In the genomic region with DNA sequence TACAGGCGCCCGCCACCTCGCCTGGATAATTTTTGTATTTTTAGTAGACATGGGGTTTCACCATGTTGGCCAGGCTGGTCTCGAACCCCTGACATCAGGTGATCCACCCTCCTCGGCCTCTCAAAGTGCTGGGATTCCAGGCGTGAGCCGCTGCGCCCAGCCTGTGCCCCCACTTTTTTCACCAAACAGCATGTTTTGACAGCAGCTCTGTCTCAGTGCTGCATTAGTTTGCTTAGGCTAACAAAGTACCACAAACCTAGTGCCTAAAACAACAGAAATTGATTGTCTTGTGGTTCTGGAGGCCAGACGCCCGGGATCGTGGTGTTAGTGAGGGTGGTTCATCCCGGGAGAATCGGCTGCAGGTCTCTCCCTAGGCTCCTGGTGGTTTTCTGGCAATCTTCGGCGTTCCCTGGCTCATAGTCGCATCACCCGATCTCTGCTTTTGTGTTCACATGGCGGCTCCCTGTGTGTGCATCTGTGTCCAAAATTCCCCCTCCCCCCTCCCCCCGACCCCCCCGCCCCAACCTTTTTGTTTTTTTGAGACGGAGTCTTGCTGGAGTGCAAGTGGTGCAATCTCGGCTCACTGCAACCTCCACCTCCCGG, we compare ENCODE assay signal across 18 cellular contexts. TPM values are rescaled to one million over a fixed set of nuclear protein-coding genes. Genes with fewer than 3 reads are reported as not detected.
"Had no signal": no experiment of that assay in that cellular context is flagged by ENCODE, and none has a peak within 500 bp of the region (broad histone marks: within the 10 kb centered on the region; RNA-seq: fewer than 3 reads in every experiment).

No MANE protein-coding gene starts in this region.

- H3K36me3 ChIP-seq: ovary, spleen had no signal

- H3K27me3 ChIP-seq: ovary had no signal

- DNase-seq: activated CD4-positive, alpha-beta T cell treated with anti-CD3 and anti-CD28 coated beads, Interleukin-2, amount 50 U/mL, for 1 hour; activated naive CD4-positive, alpha-beta T cell treated with anti-CD3 and anti-CD28 coated beads for 36 hours; activated T-cell treated with anti-CD3 and anti-CD28 coated beads for 4 hours; central memory CD4-positive, alpha-beta T cell; cortex of kidney; effector CD8-positive, alpha-beta T cell; kidney glomerular epithelial cell; nephron progenitor cell; spleen; stimulated activated CD4-positive, alpha-beta T cell treated with anti-CD3 and anti-CD28 coated beads, Interleukin-1b, Interleukin-23, amount 100 ng/mL, for 48 hours had no signal

- H3K4me3 ChIP-seq: ovary, spleen had no signal

- H3K36me3 Mint-ChIP-seq: memory B cell; stimulated activated memory B cell treated with anti-CD40 and anti-IgM and Interleukin-4, amounts not matched to agents 10 μg/mL and 1 μg/mL and 100 μg/mL, for 72 hours; type B pancreatic cell had no signal

- H3K27ac Mint-ChIP-seq: activated naive CD4-positive, alpha-beta T cell treated with anti-CD3 and anti-CD28 coated beads for 36 hours; activated T-helper 17 cell treated with anti-CD3 and anti-CD28 coated beads, Interleukin-2, amount 50 U/mL, for 72 hours; memory B cell; nephron progenitor cell; stimulated activated memory B cell treated with anti-CD40 and anti-IgM and Interleukin-4, amounts not matched to agents 10 μg/mL and 1 μg/mL and 100 μg/mL, for 72 hours had no signal

- H3K4me1 Mint-ChIP-seq: activated T-helper 17 cell treated with anti-CD3 and anti-CD28 coated beads, Interleukin-2, amount 50 U/mL, for 72 hours; memory B cell; stimulated activated memory B cell treated with anti-CD40 and anti-IgM and Interleukin-4, amounts not matched to agents 10 μg/mL and 1 μg/mL and 100 μg/mL, for 72 hours had no signal

- H3K9me3 ChIP-seq: ovary, spleen had no signal

- H3K27ac ChIP-seq: ovary, spleen had no signal

- ATAC-seq: activated T-helper 17 cell treated with anti-CD3 and anti-CD28 coated beads, Interleukin-2, amount 50 U/mL, for 72 hours; stimulated activated memory B cell treated with anti-CD40 and anti-IgM and Interleukin-4, amounts not matched to agents 10 μg/mL and 1 μg/mL and 100 μg/mL, for 72 hours had no signal

- H3K4me1 ChIP-seq: spleen had no signal

- H3K9me3 Mint-ChIP-seq: activated naive CD4-positive, alpha-beta T cell treated with anti-CD3 and anti-CD28 coated beads for 36 hours; activated T-helper 17 cell treated with anti-CD3 and anti-CD28 coated beads, Interleukin-2, amount 50 U/mL, for 72 hours; memory B cell; nephron progenitor cell; stimulated activated memory B cell treated with anti-CD40 and anti-IgM and Interleukin-4, amounts not matched to agents 10 μg/mL and 1 μg/mL and 100 μg/mL, for 72 hours; type B pancreatic cell had no signal

- H3K4me3 Mint-ChIP-seq: activated naive CD4-positive, alpha-beta T cell treated with anti-CD3 and anti-CD28 coated beads for 36 hours; activated T-helper 17 cell treated with anti-CD3 and anti-CD28 coated beads, Interleukin-2, amount 50 U/mL, for 72 hours; memory B cell; nephron progenitor cell; stimulated activated memory B cell treated with anti-CD40 and anti-IgM and Interleukin-4, amounts not matched to agents 10 μg/mL and 1 μg/mL and 100 μg/mL, for 72 hours; type B pancreatic cell had no signal

RNA-seq across cellular contexts. Expression of gene MYH14, which starts 30.0 kb away (rescaled TPM):
- total RNA-seq: activated CD8-positive, alpha-beta memory T cell treated with anti-CD3 and anti-CD28 coated beads for 36 hours; activated naive CD4-positive, alpha-beta T cell treated with anti-CD3 and anti-CD28 coated beads for 36 hours; activated T-helper 17 cell treated with anti-CD3 and anti-CD28 coated beads, Interleukin-2, amount 50 U/mL, for 72 hours; fibroblast of lung; T-helper 2 cell treated with Interferon-gamma antibody and Interleukin-4, amounts not matched to agents 100 ng/mL and 5 ng/mL, for 36 hours had no signal
- polyA plus RNA-seq: fibroblast of lung had no signal
